In the genomic region with DNA sequence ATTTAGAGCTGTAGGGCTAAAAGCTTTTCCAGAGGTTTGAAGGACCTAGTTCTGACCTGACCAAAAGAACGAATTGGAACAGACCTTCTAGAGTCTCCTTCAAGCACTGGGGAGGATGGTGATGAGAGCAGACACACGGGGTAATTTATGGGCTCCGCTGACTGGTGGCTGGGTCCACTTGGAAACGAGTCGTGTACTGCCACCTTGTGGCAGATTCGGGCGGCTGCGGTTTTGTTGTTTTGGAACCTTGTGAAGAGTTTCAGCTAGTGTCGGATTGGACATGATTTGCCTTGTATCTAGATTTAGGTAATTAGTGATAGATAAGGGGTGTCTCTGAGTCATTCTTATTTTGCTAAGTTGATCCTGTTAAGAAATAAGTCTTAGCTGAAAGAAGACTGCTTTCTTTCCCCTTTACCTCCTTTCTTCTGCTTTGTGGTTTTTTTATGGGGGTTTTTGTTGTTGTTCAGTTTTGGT, we compare ENCODE assay signal across 8 cellular contexts.
DNase-seq lines count a peak whose midpoint lies in the region; ATAC-seq and TF ChIP-seq lines count a peak whose summit lies in the region.

No MANE protein-coding gene starts in this region.

- H3K4ac ChIP-seq in neuronal stem cell (ENCODE audit: low read length), result no peak overlapping the region

- H2AK5ac ChIP-seq in neuronal stem cell (ENCODE audit: low read depth, low read length), result no peak overlapping the region

- H4K91ac ChIP-seq in neuronal stem cell (ENCODE audit: low read depth, low read length, poor library complexity), result no peak overlapping the region

- H3K23ac ChIP-seq in neuronal stem cell (ENCODE audit: low read depth, low read length, poor library complexity), result no peak overlapping the region

- H3K27ac Mint-ChIP-seq in activated T-helper 17 cell treated with anti-CD3 and anti-CD28 coated beads, Interleukin-2, amount 50 U/mL, for 72 hours, result no peak overlapping the region

- peaks cover 78% of the 10 kb centered on the region for H3K36me3 Mint-ChIP-seq in activated T-helper 17 cell treated with anti-CD3 and anti-CD28 coated beads, Interleukin-2, amount 50 U/mL, for 72 hours (ENCODE audit: low read depth)

- H2AFZ ChIP-seq in DND-41 (ENCODE audit: low read depth, low read length), result no peak overlapping the region
- no peak overlapping the region for H2AFZ ChIP-seq in neuronal stem cell (ENCODE audit: low read length)

- no peak overlapping the region for H2BK120ac ChIP-seq in neuronal stem cell (ENCODE audit: low read depth, low read length)

- H3K79me2 ChIP-seq in DND-41 (ENCODE audit: insufficient read depth, low read length), result peaks cover 5% of the 10 kb centered on the region; the same call in 1 of the 2 replicates

- H4K20me1 ChIP-seq in DND-41 (ENCODE audit: insufficient read depth, low read length), result peaks cover 11% of the 10 kb centered on the region

- H3K4me2 ChIP-seq in DND-41 (ENCODE audit: insufficient read depth, low read length) (no peak overlapping the region), neuronal stem cell (ENCODE audit: insufficient read depth, low read length, poor library complexity, severe bottlenecking) (no peak overlapping the region)

- peaks cover 51% of the 10 kb centered on the region; the same call in 1 of the 2 replicates for H3K36me3 ChIP-seq in DND-41 (ENCODE audit: insufficient read depth, low read length)
- H3K36me3 ChIP-seq in MG63, result peaks cover 27% of the 10 kb centered on the region
- H3K36me3 ChIP-seq in RWPE2 (ENCODE audit: low read depth), result peaks cover 5% of the 10 kb centered on the region; the same call in 1 of the 2 replicates
- peaks cover 2 to 4% of the 10 kb centered on the region in 2 donors for H3K36me3 ChIP-seq in neuronal stem cell (replicated peaks in 1 of 2; ENCODE audit: control insufficient read depth in 2 of 2, insufficient read depth in 2 of 2, low read length in 2 of 2)
- H3K36me3 ChIP-seq in stomach, result peaks cover 8 to 69% (median 59%) of the 10 kb centered on the region in 4 donors

- DNase-seq in DND-41 (peak; percentile 80), MG63 (peak; percentile 71), RWPE2 (ENCODE audit: low spot score) (no peak), fibroblast of the conjunctiva (ENCODE audit: low read depth) (peak; percentile 77), neuronal stem cell (ENCODE audit: low spot score) (peak; percentile 82), stomach (peak; percentile 82)

- H2BK12ac ChIP-seq in neuronal stem cell (ENCODE audit: low read length), result no peak overlapping the region

- no peak overlapping the region for H3K4me3 ChIP-seq in DND-41 (ENCODE audit: low read depth in 1 of 2, low read length in 2 of 2)
- no peak overlapping the region for H3K4me3 ChIP-seq in MG63
- no peak overlapping the region for H3K4me3 ChIP-seq in RWPE2 (ENCODE audit: severe bottlenecking)
- no peak overlapping the region for H3K4me3 ChIP-seq in neuronal stem cell (ENCODE audit: low read length in 2 of 2)
- no peak overlapping the region for H3K4me3 ChIP-seq in stomach

- no peak overlapping the region for H2BK5ac ChIP-seq in neuronal stem cell (ENCODE audit: low read length)

- H3K4me1 ChIP-seq in DND-41 (ENCODE audit: insufficient read depth, low read length) (peaks cover 14% of the 10 kb centered on the region), RWPE2 (ENCODE audit: insufficient read depth, poor library complexity, severe bottlenecking) (no peaks in the 10 kb centered on the region), neuronal stem cell (ENCODE audit: control insufficient read depth in 2 of 2, insufficient read depth in 1 of 2, low read depth in 1 of 2, low read length in 2 of 2) (peaks cover 21 to 30% of the 10 kb centered on the region in 2 donors), stomach (peaks cover 0 to 12% (median 5%) of the 10 kb centered on the region in 4 donors)

- ATAC-seq in DND-41 (ENCODE audit: insufficient read depth, low read depth), result peak; percentile 82
- peak; percentile 68; the same call in 2 of the 3 replicates for ATAC-seq in RWPE2 (ENCODE audit: low read depth)
- peak; percentile 84 for ATAC-seq in activated T-helper 17 cell treated with anti-CD3 and anti-CD28 coated beads, Interleukin-2, amount 50 U/mL, for 72 hours (replicated peaks)
- ATAC-seq in HG03097 (IDR thresholded peaks at IDR 0.05; ENCODE audit: low FRiP score, unreplicated experiment), result no peak

- TF ChIP-seq POLR2A in stomach (IDR thresholded peaks at IDR 0.05), result no peak

- H3K27me3 Mint-ChIP-seq in activated T-helper 17 cell treated with anti-CD3 and anti-CD28 coated beads, Interleukin-2, amount 50 U/mL, for 72 hours, result no peaks in the 10 kb centered on the region

- no CpG with 5 or more reads among the region's 9 CpGs for WGBS in neuronal stem cell (ENCODE audit: extremely low coverage in 2 of 2, insufficient read length in 2 of 2, insufficient replicate concordance in 1 of 2), 2 donors
- 5 to 9% (median 6%) methylated on average over 9 of the region's 9 CpGs for WGBS in stomach, 5 donors

- H4K8ac ChIP-seq in neuronal stem cell (ENCODE audit: low read depth, low read length), result no peak overlapping the region

- peak; percentile 95 for TF ChIP-seq CTCF in DND-41 (IDR thresholded peaks at IDR 0.05; ENCODE audit: borderline replicate concordance, extremely low read depth, low read length, poor library complexity, severe bottlenecking)
- peak; percentile 94 for TF ChIP-seq CTCF in RWPE2 (IDR thresholded peaks at IDR 0.05; ENCODE audit: poor library complexity, severe bottlenecking)
- TF ChIP-seq CTCF in stomach (IDR thresholded peaks at IDR 0.05), result peak in 5 of 7 experiments; percentile 64 to 85 (median 73)

- no peak overlapping the region for H3K18ac ChIP-seq in neuronal stem cell (ENCODE audit: low read length)

- no peaks in the 10 kb centered on the region for H3K9me3 Mint-ChIP-seq in activated T-helper 17 cell treated with anti-CD3 and anti-CD28 coated beads, Interleukin-2, amount 50 U/mL, for 72 hours

- no peak overlapping the region for H3K14ac ChIP-seq in neuronal stem cell (ENCODE audit: low read length)

- no peaks in the 10 kb centered on the region for H3K4me1 Mint-ChIP-seq in activated T-helper 17 cell treated with anti-CD3 and anti-CD28 coated beads, Interleukin-2, amount 50 U/mL, for 72 hours

- H3K27ac ChIP-seq in DND-41 (ENCODE audit: low read length) (no peak overlapping the region), RWPE2 (ENCODE audit: poor library complexity, severe bottlenecking) (no peak overlapping the region), neuronal stem cell (replicated peaks; ENCODE audit: low read length) (no peak overlapping the region), stomach (no peak overlapping the region)

- TF ChIP-seq EP300 in stomach (IDR thresholded peaks at IDR 0.05), result no peak

- intact Hi-C loops in stomach (cut with DNase I; ENCODE audit: low total_unique reads), result no loop called here

- H3K27me3 ChIP-seq in DND-41 (ENCODE audit: insufficient read depth, low read length, poor library complexity) (no peaks in the 10 kb centered on the region), MG63 (no peaks in the 10 kb centered on the region), RWPE2 (ENCODE audit: insufficient read depth, poor library complexity, severe bottlenecking) (no peaks in the 10 kb centered on the region), neuronal stem cell (ENCODE audit: control insufficient read depth in 3 of 3, insufficient read depth in 3 of 3, low read depth in 1 of 3, low read length in 3 of 3) (no peaks in the 10 kb centered on the region), stomach (no peaks in the 10 kb centered on the region)

- H3K4me3 Mint-ChIP-seq in activated T-helper 17 cell treated with anti-CD3 and anti-CD28 coated beads, Interleukin-2, amount 50 U/mL, for 72 hours, result no peak overlapping the region

- H3K9me3 ChIP-seq in DND-41 (ENCODE audit: insufficient read depth, low read length, severe bottlenecking) (no peaks in the 10 kb centered on the region), MG63 (no peaks in the 10 kb centered on the region), RWPE2 (ENCODE audit: severe bottlenecking) (no peaks in the 10 kb centered on the region), neuronal stem cell (replicated peaks in 1 of 2; ENCODE audit: control insufficient read depth in 2 of 2, insufficient read depth in 1 of 2, low read depth in 1 of 2, low read length in 2 of 2) (no peaks in the 10 kb centered on the region), stomach (no peaks in the 10 kb centered on the region)

- H3K9ac ChIP-seq in DND-41 (ENCODE audit: low read depth, low read length), result no peak overlapping the region
- H3K9ac ChIP-seq in neuronal stem cell (ENCODE audit: low read depth, low read length, poor library complexity), result no peak overlapping the region

- H3K79me1 ChIP-seq in neuronal stem cell (ENCODE audit: low read depth, low read length), result no peaks in the 10 kb centered on the region

- no peak overlapping the region for H2BK15ac ChIP-seq in neuronal stem cell (ENCODE audit: low read length)
